In the genomic region with DNA sequence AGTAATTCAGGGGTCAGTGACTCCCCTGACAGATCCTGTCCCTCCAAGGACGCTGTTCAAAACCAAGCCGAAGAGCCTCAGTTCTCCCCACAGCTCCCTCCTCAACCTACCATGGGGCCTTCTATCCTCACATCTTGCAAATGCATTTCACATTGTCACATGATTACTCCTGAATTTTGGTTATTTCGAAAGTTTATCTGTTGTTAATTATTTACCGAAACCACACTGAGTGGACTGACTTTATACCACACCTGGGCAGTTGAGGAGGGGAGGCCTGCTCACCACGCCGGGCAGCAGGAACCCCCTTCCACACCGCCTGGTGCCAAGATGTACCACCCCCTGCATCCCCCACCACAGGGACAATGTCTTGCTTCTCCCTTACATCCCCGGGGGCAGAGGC, we compare ENCODE assay signal across 16 cellular contexts. TPM values are rescaled to one million over a fixed set of nuclear protein-coding genes. Genes with fewer than 3 reads are reported as not detected.
DNase-seq lines count a peak whose midpoint lies in the region; ATAC-seq and TF ChIP-seq lines count a peak whose summit lies in the region.
"Had no signal": no experiment of that assay in that cellular context is flagged by ENCODE, and none has a peak within 500 bp of the region (broad histone marks: within the 10 kb centered on the region; RNA-seq: fewer than 3 reads in every experiment).

No MANE protein-coding gene starts in this region.

- peaks cover 46% of the 10 kb centered on the region for H3K4me1 Mint-ChIP-seq in CD4-positive, alpha-beta T cell (ENCODE audit: low read depth)
- H3K4me1 Mint-ChIP-seq in chondrocyte (ENCODE audit: low read depth), result peaks cover 74% of the 10 kb centered on the region

- TF ChIP-seq EP300 in stomach (IDR thresholded peaks at IDR 0.05), result no peak

- H3K27ac ChIP-seq in CD4-positive, alpha-beta T cell (ENCODE audit: low read depth, low read length), result no peak overlapping the region
- no peak overlapping the region for H3K27ac ChIP-seq in right lobe of liver
- H3K27ac ChIP-seq in stomach, result peak overlapping the region in 4 of 5 donors; percentile 14 to 97 (median 88)

- DNase-seq in CD4-positive, alpha-beta T cell, result no peak
- no peak for DNase-seq in chondrocyte (ENCODE audit: low spot score)
- no peak for DNase-seq in right lobe of liver
- DNase-seq in stomach, result no peak
- no peak for DNase-seq in iPS-NIHi11 (ENCODE audit: low spot score)
- DNase-seq: activated gamma-delta T cell; effector memory CD8-positive, alpha-beta T cell; MG63; NCI-H1930; NCI-H526; PC-3; upper lobe of left lung had no signal

- H3K27me3 ChIP-seq in CD4-positive, alpha-beta T cell (ENCODE audit: control insufficient read depth, insufficient read depth, low read length), result peaks cover 4% of the 10 kb centered on the region
- no peaks in the 10 kb centered on the region for H3K27me3 ChIP-seq in right lobe of liver
- no peaks in the 10 kb centered on the region for H3K27me3 ChIP-seq in stomach
- H3K27me3 ChIP-seq: MG63, upper lobe of left lung had no signal

- TF ChIP-seq POLR2A in right lobe of liver (IDR thresholded peaks at IDR 0.05), result no peak
- no peak for TF ChIP-seq POLR2A in stomach (IDR thresholded peaks at IDR 0.05)

- H3K4me3 ChIP-seq in right lobe of liver (no peak overlapping the region), stomach (no peak overlapping the region)
- H3K4me3 ChIP-seq: MG63, upper lobe of left lung had no signal

- CTCF ChIA-PET in CD4-positive, alpha-beta T cell (lab: Charles Lee), result no interaction called here

- no peaks in the 10 kb centered on the region for H3K9me3 ChIP-seq in CD4-positive, alpha-beta T cell (ENCODE audit: control insufficient read depth, low read length)
- H3K9me3 ChIP-seq in right lobe of liver (no peaks in the 10 kb centered on the region), stomach (no peaks in the 10 kb centered on the region)
- H3K9me3 ChIP-seq: MG63, upper lobe of left lung had no signal

- POLR2A ChIA-PET in CD4-positive, alpha-beta T cell (lab: Charles Lee), result no interaction called here

- no peaks in the 10 kb centered on the region for H3K9me3 Mint-ChIP-seq in CD4-positive, alpha-beta T cell
- H3K9me3 Mint-ChIP-seq in chondrocyte (ENCODE audit: low read depth), result no peaks in the 10 kb centered on the region
- H3K9me3 Mint-ChIP-seq: effector memory CD8-positive, alpha-beta T cell had no signal

- H3K4me3 Mint-ChIP-seq in CD4-positive, alpha-beta T cell, result peak overlapping the region; percentile 17
- H3K4me3 Mint-ChIP-seq in chondrocyte (ENCODE audit: unreplicated experiment), result no peak overlapping the region
- H3K4me3 Mint-ChIP-seq: effector memory CD8-positive, alpha-beta T cell had no signal

- no peak for TF ChIP-seq CTCF in CD4-positive, alpha-beta T cell (IDR thresholded peaks at IDR 0.05)
- TF ChIP-seq CTCF in chondrocyte (IDR thresholded peaks at IDR 0.05) (no peak), right lobe of liver (IDR thresholded peaks at IDR 0.05) (no peak), stomach (IDR thresholded peaks at IDR 0.05) (no peak)

- no peak for ATAC-seq in CD4-positive, alpha-beta T cell (ENCODE audit: poor library complexity)
- peak; percentile 22 to 64 (median 44) for ATAC-seq in right lobe of liver
- ATAC-seq in GM21447 (IDR thresholded peaks at IDR 0.05; ENCODE audit: unreplicated experiment), result no peak
- no peak for ATAC-seq in HG02981 (IDR thresholded peaks at IDR 0.05; ENCODE audit: unreplicated experiment)
- ATAC-seq in GM21723 (IDR thresholded peaks at IDR 0.05; ENCODE audit: unreplicated experiment), result no peak
- ATAC-seq: effector memory CD8-positive, alpha-beta T cell; PC-3 had no signal

- H3K27me3 Mint-ChIP-seq in CD4-positive, alpha-beta T cell, result peaks cover 4% of the 10 kb centered on the region
- H3K27me3 Mint-ChIP-seq in chondrocyte (ENCODE audit: low read depth), result no peaks in the 10 kb centered on the region
- H3K27me3 Mint-ChIP-seq: progenitor cell of endocrine pancreas had no signal

- H3K4me1 ChIP-seq in right lobe of liver (peaks cover 0 to 16% (median 9%) of the 10 kb centered on the region in 4 donors), stomach (peaks cover 58 to 90% (median 78%) of the 10 kb centered on the region in 4 donors)

- WGBS in right lobe of liver (ENCODE audit: insufficient coverage, low coverage, low lambda C conversion rate, missing lambda C conversion rate), result 39% methylated on average over 8 of the region's 8 CpGs
- WGBS in stomach, 5 donors, result 49 to 63% (median 54%) methylated on average over 8 of the region's 8 CpGs

- no peaks in the 10 kb centered on the region for H3K36me3 Mint-ChIP-seq in CD4-positive, alpha-beta T cell (ENCODE audit: low read depth)
- H3K36me3 Mint-ChIP-seq in chondrocyte (ENCODE audit: low read depth), result no peaks in the 10 kb centered on the region

- H3K36me3 ChIP-seq in right lobe of liver (no peaks in the 10 kb centered on the region), stomach (no peaks in the 10 kb centered on the region)
- H3K36me3 ChIP-seq: upper lobe of left lung had no signal

- intact Hi-C loops in CD4-positive, alpha-beta T cell (cut with DNase I, micrococcal nuclease), result loop anchor here (5.0 kb wide), 3 partner anchors 33 to 53 kb away; no protein-coding TSS in a partner anchor
- intact Hi-C loops in right lobe of liver (cut with DNase I) (no loop called here), stomach (cut with DNase I; ENCODE audit: low total_unique reads) (no loop called here)

- no peak overlapping the region for H3K27ac Mint-ChIP-seq in CD4-positive, alpha-beta T cell
- peak overlapping the region; percentile 10 for H3K27ac Mint-ChIP-seq in chondrocyte (ENCODE audit: unreplicated experiment)
- H3K27ac Mint-ChIP-seq: effector memory CD8-positive, alpha-beta T cell had no signal

RNA-seq across cellular contexts. Expression of gene TIMP2, which starts 4.7 kb away (rescaled TPM):
- 1 to 10 TPM; 6.2 to 7.0 TPM for total RNA-seq in CD4-positive, alpha-beta T cell
- total RNA-seq in chondrocyte, result 429 to 540 TPM (median 535 TPM) in 3 replicates
- 10 to 100 TPM; 18.9 to 36.1 (median 26.7) TPM for total RNA-seq in right lobe of liver
- 10 to 100 TPM; 37.4 to 100.0 (median 66.1) TPM for total RNA-seq in stomach
- 10 to 100 TPM; 20.9 to 34.4 (median 29.4) TPM for polyA plus RNA-seq in stomach

RNA-seq across cellular contexts. Expression of gene CEP295NL, which starts 17.5 kb away (rescaled TPM):
- total RNA-seq in CD4-positive, alpha-beta T cell, result 1 to 10 TPM; 2.6 to 2.7 TPM
- total RNA-seq in chondrocyte, result 0.67 to 2.3 TPM (median 1.3 TPM) in 3 replicates
- 1 to 10 TPM in 1 of 6 experiments, under 1 TPM in 5; 0.19 to 1.0 (median 0.53) TPM for total RNA-seq in right lobe of liver
- 10 to 100 TPM in 2 of 5 donors, 1 to 10 TPM in 3; 4.2 to 23.9 (median 7.1) TPM for total RNA-seq in stomach
- polyA plus RNA-seq in stomach, result under 1 TPM in 2 of 3 donors, not detected in 1; 0.31 to 0.40 TPM

RNA-seq across cellular contexts. Expression of gene LGALS3BP, which starts 59.2 kb away (rescaled TPM):
- total RNA-seq in CD4-positive, alpha-beta T cell, result 10 to 100 TPM; 38.8 to 41.0 TPM
- total RNA-seq in chondrocyte (120 to 177 TPM (median 127 TPM) in 3 replicates), right lobe of liver (100 to 1,000 TPM in 4 of 6 experiments, 10 to 100 TPM in 2; 82.8 to 257 (median 121) TPM), stomach (100 to 1,000 TPM in 4 of 5 donors, 10 to 100 TPM in 1; 94.5 to 625 (median 434) TPM)
- 100 to 1,000 TPM in 2 of 3 donors, 10 to 100 TPM in 1; 63.4 to 212 (median 172) TPM for polyA plus RNA-seq in stomach

Comparison
In these comparisons a context has a peak if more than half of its experiments do, and no peak if none do; other contexts are left out.
1. ATAC-seq: peak in right lobe of liver (4 of 4); none in CD4-positive, alpha-beta T cell (single experiment), GM21447 (single experiment), HG02981 (single experiment) and GM21723 (single experiment).
2. H3K27ac ChIP-seq: peak in stomach (4 of 5); none in CD4-positive, alpha-beta T cell (single experiment) and right lobe of liver (0 of 3).
3. intact Hi-C loops: an anchor here in CD4-positive, alpha-beta T cell (5.0 kb wide); none called in right lobe of liver and stomach.